Comparison of ENCODE assay signal across 35 cellular contexts in genomic region chr1:212135166-212135565, GRCh38.
"Had no signal": no experiment of that assay in that cellular context is flagged by ENCODE, and none has a peak within 500 bp of the region (broad histone marks: within the 10 kb centered on the region; RNA-seq: fewer than 3 reads in every experiment).

No MANE protein-coding gene starts in this region.

- H3K9me3 ChIP-seq: MG63 had no signal

- DNase-seq: Karpas-422, Kasumi-1, MG63, MM.1S, MV-4-11, NCI-H1048, NCI-H1092, NCI-H1092 treated with DMSO at 0.1 percent for 48 hours, NCI-H1105, NCI-H1105 treated with DMSO at 0.1 percent for 48 hours, NCI-H1417, NCI-H1417 treated with DMSO at 0.1 percent for 48 hours, NCI-H1436, NCI-H1436 treated with DMSO at 0.1 percent for 48 hours, NCI-H146, NCI-H1694, NCI-H1694 treated with DMSO at 0.1 percent for 48 hours, NCI-H187, NCI-H187 treated with DMSO at 0.1 percent for 48 hours, NCI-H1930, NCI-H2029, NCI-H2029 treated with DMSO at 0.1 percent for 48 hours, NCI-H2081, NCI-H2081 treated with DMSO at 0.1 percent for 48 hours, NCI-H2107, NCI-H2171, NCI-H2171 treated with DMSO at 0.1 percent for 48 hours, NCI-H2227 treated with DMSO at 0.1 percent for 48 hours, NCI-H226, NCI-H345, NCI-H446, NCI-H446 treated with DMSO at 0.1 percent for 48 hours, NCI-H510A, NCI-H510A treated with DMSO at 0.1 percent for 48 hours, NCI-H524 had no signal

- H3K36me3 ChIP-seq: MG63 had no signal

- H3K27me3 ChIP-seq: MG63 had no signal

- H3K4me3 ChIP-seq: MG63 had no signal
